In the genomic region with DNA sequence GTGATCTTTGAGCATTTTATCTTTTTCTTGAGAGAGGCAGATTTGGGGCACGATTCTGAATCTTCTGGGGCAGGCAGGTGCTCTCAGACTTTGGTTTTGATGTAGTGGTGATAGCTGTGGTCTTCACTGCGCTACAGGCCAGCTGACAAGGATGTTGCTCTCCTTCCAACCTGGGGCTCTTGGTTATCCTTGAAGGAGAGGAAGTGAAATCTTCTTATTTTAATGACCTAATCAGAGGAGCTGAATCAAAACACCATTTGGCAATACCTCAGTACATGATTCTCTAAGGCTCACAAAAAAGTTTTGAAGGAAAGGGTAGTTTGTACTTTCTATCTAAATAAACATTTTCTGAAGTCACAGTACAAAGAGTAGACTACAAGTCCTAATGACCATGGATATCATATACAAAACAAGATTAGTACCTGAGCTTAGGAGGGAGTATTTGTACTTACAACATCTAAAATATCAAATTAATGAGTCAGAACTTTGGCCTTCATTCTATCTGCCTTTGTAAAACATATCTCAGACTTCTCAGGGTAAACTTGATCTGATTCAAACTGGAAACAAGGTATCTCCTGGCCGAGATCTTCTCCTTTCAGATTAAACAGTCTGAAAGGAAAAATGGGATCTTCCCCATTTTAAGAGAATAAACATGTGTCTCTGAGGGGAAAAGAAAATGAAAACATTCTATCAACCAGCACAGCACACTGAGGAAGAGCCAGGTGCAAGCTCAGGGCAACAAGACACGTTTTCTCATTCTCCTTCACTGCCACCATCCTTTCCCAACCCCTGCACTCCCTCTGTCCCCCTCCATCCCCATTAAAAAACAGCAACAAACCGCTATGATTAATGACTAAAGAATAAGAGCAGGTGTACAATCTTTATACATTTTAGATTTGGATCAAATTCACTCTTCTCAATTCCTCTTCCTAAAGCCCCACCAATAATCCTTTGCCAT, we compare ENCODE assay signal across 9 cellular contexts.
DNase-seq lines count a peak whose midpoint lies in the region; ATAC-seq and TF ChIP-seq lines count a peak whose summit lies in the region.
"Had no signal": no experiment of that assay in that cellular context is flagged by ENCODE, and none has a peak within 500 bp of the region (broad histone marks: within the 10 kb centered on the region; RNA-seq: fewer than 3 reads in every experiment).

No MANE protein-coding gene starts in this region.

- no peaks in the 10 kb centered on the region for H3K9me3 ChIP-seq in mesenchymal stem cell (ENCODE audit: control insufficient read depth, low read length)

- H4K91ac ChIP-seq in mesenchymal stem cell (ENCODE audit: low read length), result no peak overlapping the region

- H3K4me3 ChIP-seq in mesenchymal stem cell (ENCODE audit: insufficient read depth in 1 of 2, low read depth in 1 of 2, low read length in 2 of 2), result no peak overlapping the region

- H3K27ac ChIP-seq in mesenchymal stem cell (ENCODE audit: low read length, poor library complexity, severe bottlenecking), result peak overlapping the region; percentile 45

- H2BK15ac ChIP-seq in mesenchymal stem cell (ENCODE audit: low read depth, poor library complexity, severe bottlenecking), result no peak overlapping the region

- DNase-seq in activated B cell treated with CpG ODN at 0.5 μM for 24 hours, result no peak
- DNase-seq in mesenchymal stem cell, result no peak
- no peak for DNase-seq in iPS-NIHi11 (ENCODE audit: low spot score)
- DNase-seq in GDM1 (lab: John Stamatoyannopoulos, UW), result no peak

- H3K14ac ChIP-seq in mesenchymal stem cell (ENCODE audit: low read length in 2 of 2), result no peak overlapping the region

- H2AFZ ChIP-seq in mesenchymal stem cell (ENCODE audit: low read depth, low read length), result no peak overlapping the region

- H2BK12ac ChIP-seq in mesenchymal stem cell (ENCODE audit: low read length in 2 of 2), result peak overlapping the region in 1 of 2 experiments; percentile 93

- ATAC-seq in GM18867 (IDR thresholded peaks at IDR 0.05; ENCODE audit: unreplicated experiment) (peak; percentile 30), HG02884 (IDR thresholded peaks at IDR 0.05; ENCODE audit: unreplicated experiment) (peak; percentile 24), activated B cell treated with CpG ODN at 0.5 μM for 24 hours (ENCODE audit: low read depth) (no peak), HG03135 (IDR thresholded peaks at IDR 0.05; ENCODE audit: unreplicated experiment) (no peak), HG03457 (IDR thresholded peaks at IDR 0.05; ENCODE audit: unreplicated experiment) (no peak)

- H2BK120ac ChIP-seq in mesenchymal stem cell (ENCODE audit: low read depth, low read length), result no peak overlapping the region

- H3K4me2 ChIP-seq in mesenchymal stem cell (ENCODE audit: low read length, poor library complexity, severe bottlenecking), result no peak overlapping the region

- no peak overlapping the region for H4K8ac ChIP-seq in mesenchymal stem cell (ENCODE audit: low read length)

- peak overlapping the region; percentile 69 for H3K27ac Mint-ChIP-seq in activated B cell treated with CpG ODN at 0.5 μM for 24 hours

- peaks cover 5% of the 10 kb centered on the region for H3K4me1 ChIP-seq in mesenchymal stem cell (ENCODE audit: control insufficient read depth, insufficient read depth, low read depth, low read length)

- H3K4me3 Mint-ChIP-seq in activated B cell treated with CpG ODN at 0.5 μM for 24 hours, result peak overlapping the region; percentile 55
- H3K4me3 Mint-ChIP-seq: IgD-negative memory B cell had no signal

- intact Hi-C loops in activated B cell treated with CpG ODN at 0.5 μM for 24 hours (cut with micrococcal nuclease), result no loop called here

- POLR2A ChIA-PET in activated B cell treated with CpG ODN at 0.5 μM for 24 hours (lab: Charles Lee), result interaction anchor here (1.0 kb wide), 1 partner anchor 69 kb away, joined by 4 read pairs; a partner anchor contains a TSS

- peak overlapping the region; percentile 51 for H3K9ac ChIP-seq in mesenchymal stem cell (ENCODE audit: low read length)

- H3K36me3 ChIP-seq in mesenchymal stem cell (ENCODE audit: control insufficient read depth in 1 of 2, insufficient read depth in 2 of 2, low read depth in 1 of 2, low read length in 2 of 2), result no peaks in the 10 kb centered on the region

- H3K9me3 Mint-ChIP-seq in activated B cell treated with CpG ODN at 0.5 μM for 24 hours, result no peaks in the 10 kb centered on the region

- no peaks in the 10 kb centered on the region for H3K27me3 ChIP-seq in mesenchymal stem cell (ENCODE audit: control insufficient read depth in 1 of 2, insufficient read depth in 1 of 2, low read length in 2 of 2)

- peak overlapping the region in 1 of 2 experiments; percentile 91 for H3K4ac ChIP-seq in mesenchymal stem cell (ENCODE audit: low read depth in 1 of 2, low read length in 2 of 2)

- TF ChIP-seq CTCF in activated B cell treated with CpG ODN at 0.5 μM for 24 hours (IDR thresholded peaks at IDR 0.05), result no peak

- no peak overlapping the region for H3K23ac ChIP-seq in mesenchymal stem cell (ENCODE audit: low read length in 2 of 2)

- no peaks in the 10 kb centered on the region for H3K36me3 Mint-ChIP-seq in activated B cell treated with CpG ODN at 0.5 μM for 24 hours (ENCODE audit: low read depth)
- H3K36me3 Mint-ChIP-seq: IgD-negative memory B cell had no signal

- peaks cover 19% of the 10 kb centered on the region for H3K4me1 Mint-ChIP-seq in activated B cell treated with CpG ODN at 0.5 μM for 24 hours

- H3K79me1 ChIP-seq in mesenchymal stem cell (replicated peaks; ENCODE audit: low read length, poor library complexity, severe bottlenecking), result no peaks in the 10 kb centered on the region

- H3K18ac ChIP-seq in mesenchymal stem cell (ENCODE audit: low read depth in 1 of 2, low read length in 2 of 2), result peak overlapping the region in 1 of 2 experiments; percentile 90

- no peaks in the 10 kb centered on the region for H3K27me3 Mint-ChIP-seq in activated B cell treated with CpG ODN at 0.5 μM for 24 hours
- H3K27me3 Mint-ChIP-seq: IgD-negative memory B cell had no signal

- CTCF ChIA-PET in activated B cell treated with CpG ODN at 0.5 μM for 24 hours (lab: Charles Lee), result no interaction called here

- peak overlapping the region; percentile 16 for H2AK5ac ChIP-seq in mesenchymal stem cell (ENCODE audit: low read length, severe bottlenecking)

- H2BK5ac ChIP-seq in mesenchymal stem cell (ENCODE audit: low read depth, low read length, poor library complexity, severe bottlenecking), result no peak overlapping the region

- WGBS in mesenchymal stem cell, result 79% methylated on average over 4 of the region's 5 CpGs

Comparison
In these comparisons a context has a peak if more than half of its experiments do, and no peak if none do; other contexts are left out.
1. ATAC-seq: peak in GM18867 (single experiment) and HG02884 (single experiment); none in activated B cell treated with CpG ODN at 0.5 μM for 24 hours (single experiment), HG03135 (single experiment) and HG03457 (single experiment).